ENCODE assay signal across 23 cellular contexts in the genomic region with DNA sequence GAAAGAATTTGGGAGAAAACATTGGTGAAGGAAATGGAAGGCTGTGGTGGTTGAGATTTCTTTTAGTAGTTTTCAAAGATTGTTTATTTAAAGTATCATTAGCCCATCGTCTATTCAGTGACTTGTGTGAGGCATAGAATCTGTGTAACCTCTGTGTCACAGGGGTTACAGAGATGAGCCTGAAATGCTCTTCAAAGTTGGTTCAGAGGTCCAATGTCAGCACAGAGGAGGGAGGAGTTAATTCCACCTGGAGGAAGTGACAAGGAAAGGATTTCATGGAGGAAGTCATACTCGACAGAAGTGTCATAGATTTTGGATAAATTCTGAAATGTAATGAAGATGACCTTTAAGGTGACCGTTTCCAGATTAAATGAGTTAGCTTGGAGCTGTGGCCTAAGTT. TPM values are rescaled to one million over a fixed set of nuclear protein-coding genes. Genes with fewer than 3 reads are reported as not detected.
"Had no signal": no experiment of that assay in that cellular context is flagged by ENCODE, and none has a peak within 500 bp of the region (broad histone marks: within the 10 kb centered on the region; RNA-seq: fewer than 3 reads in every experiment).

No MANE protein-coding gene starts in this region.

- H3K4me3 ChIP-seq: K562, SJSA1, SK-N-MC had no signal

- H3K4me2 ChIP-seq: KMS-11 had no signal

- H3K9ac ChIP-seq: KMS-11 had no signal

- FAIRE-seq: K562, RCC 7860 had no signal

- H3K4me1 ChIP-seq: SJSA1 had no signal

- DNase-seq: Kasumi-1, MM.1S, NCI-H1092 treated with DMSO at 0.1 percent for 48 hours, NCI-H1436, NCI-H187, NCI-H2029, NCI-H2081 treated with DMSO at 0.1 percent for 48 hours, NCI-H2171, NCI-H226, NCI-H446, NCI-H510A, NCI-H524 treated with DMSO at 0.1 percent for 48 hours, NCI-H69, NCI-H774, Right ventricle myocardium superior, RPMI8226, SIG-M5 had no signal

- H3K36me3 ChIP-seq: SJSA1 had no signal

- H3K4me3 Mint-ChIP-seq: IgD-negative memory B cell had no signal

- H3K27me3 ChIP-seq: SJSA1 had no signal

- H3K36me3 Mint-ChIP-seq: IgD-negative memory B cell had no signal

- H3K27ac Mint-ChIP-seq: IgD-negative memory B cell had no signal

- H3K4me1 Mint-ChIP-seq: IgD-negative memory B cell had no signal

- H3K27ac ChIP-seq: KMS-11, SJSA1, SK-N-MC had no signal

- H3K9me3 ChIP-seq: SJSA1 had no signal

- ATAC-seq: K562 had no signal

RNA-seq across cellular contexts. Expression of gene MAOA, which starts 8.2 kb away (rescaled TPM):
- polyA plus RNA-seq: IgD-negative memory B cell had no signal
